In genomic region chr21:44353200-44353970, GRCh38 we compare ENCODE assay signal across 8 cellular contexts. TPM values are rescaled to one million over a fixed set of nuclear protein-coding genes. Genes with fewer than 3 reads are reported as not detected.
A peak's percentile ranks its signal among the peaks of the same experiment; 100 is the strongest.
DNase-seq lines count a peak whose midpoint lies in the region; ATAC-seq, FAIRE-seq and TF ChIP-seq lines count a peak whose summit lies in the region.

TSS of gene TRPM2 (plus strand) at chr21:44353621. CDS start at chr21:44353701, 80 bp downstream.

- intact Hi-C loops in Right ventricle myocardium inferior (cut with DNase I): no loop called here

- no peaks in the 10 kb centered on the region for H3K9me3 ChIP-seq in right atrium auricular region

- ATAC-seq in Right ventricle myocardium inferior: peak; percentile 89
- no peak for ATAC-seq in HG03460 (IDR thresholded peaks at IDR 0.05; ENCODE audit: unreplicated experiment)

- peak within 1 kb of the TSS in 1 of 2 donors; percentile 48 for H3K27ac ChIP-seq in right atrium auricular region

- FAIRE-seq in D721Med (lab: Jason Lieb, UNC): no peak

- H3K4me1 ChIP-seq in right atrium auricular region: peaks cover 0 to 7% of the 10 kb centered on the region in 2 donors

- H3K27me3 ChIP-seq in right atrium auricular region: peaks cover 0 to 3% of the 10 kb centered on the region in 2 donors

- no peak for TF ChIP-seq CTCF in right atrium auricular region (IDR thresholded peaks at IDR 0.05)
- TF ChIP-seq CTCF in D721Med (IDR thresholded peaks at IDR 0.05; ENCODE audit: insufficient read depth, missing control alignments): no peak

- H3K36me3 ChIP-seq in right atrium auricular region: no peaks in the 10 kb centered on the region

- peak; percentile 91 for DNase-seq in Right ventricle myocardium inferior (ENCODE audit: missing footprints)
- no peak for DNase-seq in right atrium auricular region (ENCODE audit: low spot score)
- DNase-seq in SKM-1 treated with dmso at 0.1 percent for 144 hours (lab: John Stamatoyannopoulos, UW; ENCODE audit: unreplicated experiment): peak; percentile 98
- DNase-seq in fibroblast of gingiva (ENCODE audit: low read depth): peak; percentile 33
- DNase-seq in stimulated activated CD8-positive, alpha-beta memory T cell treated with anti-CD3 and anti-CD28 coated beads, Interleukin-7, amount 100 ng/mL, for 4 hours (ENCODE audit: low read depth in 2 of 2): peak; percentile 2 to 30
- no peak for DNase-seq in NCI-H774 (lab: John Stamatoyannopoulos, UW)
- DNase-seq in D721Med (ENCODE audit: insufficient read length, low spot score): no peak

- peak within 1 kb of the TSS in 1 of 2 donors; percentile 11 for H3K4me3 ChIP-seq in right atrium auricular region

RNA-seq across cellular contexts. Expression of gene TRPM2, which starts in this region (rescaled TPM):
- total RNA-seq in Right ventricle myocardium inferior (2.7 TPM), right atrium auricular region (under 1 TPM; 0.75 to 0.89 TPM)

Comparison
In these comparisons a context has a peak if more than half of its experiments do, and no peak if none do; other contexts are left out.
1. DNase-seq: peak in Right ventricle myocardium inferior (single experiment), SKM-1 treated with dmso at 0.1 percent for 144 hours (single experiment), fibroblast of gingiva (single experiment) and stimulated activated CD8-positive, alpha-beta memory T cell treated with anti-CD3 and anti-CD28 coated beads, Interleukin-7, amount 100 ng/mL, for 4 hours (2 of 2); none in right atrium auricular region (single experiment), NCI-H774 (single experiment) and D721Med (single experiment).